ENCODE assay signal across 8 cellular contexts in genomic region chr15:99703603-99704443, GRCh38. TPM values are rescaled to one million over a fixed set of nuclear protein-coding genes. Genes with fewer than 3 reads are reported as not detected.
DNase-seq lines count a peak whose midpoint lies in the region; ATAC-seq and TF ChIP-seq lines count a peak whose summit lies in the region.

No MANE protein-coding gene starts in this region.

- TF ChIP-seq CTCF in HL-60 (IDR thresholded peaks at IDR 0.05; ENCODE audit: insufficient read depth, low read length) (peak; percentile 16), epithelial cell of proximal tubule (conservative IDR thresholded peaks at IDR 0.05; ENCODE audit: low read depth, low read length) (peak; percentile 63)

- H3K27ac Mint-ChIP-seq in naive thymus-derived CD4-positive, alpha-beta T cell = peak overlapping the region in 7 of 9 donors; percentile 19 to 91 (median 64)

- H3K27me3 ChIP-seq in HL-60 (ENCODE audit: insufficient read depth, poor library complexity, severe bottlenecking) = no peaks in the 10 kb centered on the region
- H3K27me3 ChIP-seq in naive thymus-derived CD4-positive, alpha-beta T cell (ENCODE audit: control insufficient read depth in 2 of 2, insufficient read depth in 2 of 2, low read length in 2 of 2) = no peaks in the 10 kb centered on the region

- peak; percentile 45 for ATAC-seq in GM19452 (IDR thresholded peaks at IDR 0.05; ENCODE audit: unreplicated experiment)
- ATAC-seq in naive thymus-derived CD4-positive, alpha-beta T cell = peak; percentile 78

- DNase-seq in Daoy (ENCODE audit: low read depth) = peak; percentile 72
- DNase-seq in HL-60 (ENCODE audit: low read depth in 1 of 2, low spot score in 1 of 2) = peak; percentile 51 to 57
- peak; percentile 64 for DNase-seq in SKM-1 (lab: John Stamatoyannopoulos, UW; ENCODE audit: unreplicated experiment)
- peak; percentile 87 for DNase-seq in epithelial cell of proximal tubule (ENCODE audit: low read depth)
- peak in 5 of 9 donors; percentile 21 to 73 (median 34) for DNase-seq in naive thymus-derived CD4-positive, alpha-beta T cell
- DNase-seq in NCI-H524 treated with DMSO at 0.1 percent for 48 hours (lab: John Stamatoyannopoulos, UW) = no peak
- DNase-seq in activated CD8-positive, alpha-beta memory T cell treated with anti-CD3 and anti-CD28 coated beads, Interleukin-2, amount 50 U/mL, for 4 hours = no peak

- H3K36me3 Mint-ChIP-seq in naive thymus-derived CD4-positive, alpha-beta T cell = peaks cover 0 to 10% (median 5%) of the 10 kb centered on the region in 5 donors

- H3K4me3 ChIP-seq in HL-60 (replicated peaks; ENCODE audit: insufficient read depth, low read length) = no peak overlapping the region
- H3K4me3 ChIP-seq in epithelial cell of proximal tubule (ENCODE audit: low read depth, low read length) = no peak overlapping the region
- no peak overlapping the region for H3K4me3 ChIP-seq in naive thymus-derived CD4-positive, alpha-beta T cell (ENCODE audit: low read length)

- no peaks in the 10 kb centered on the region for H3K36me3 ChIP-seq in naive thymus-derived CD4-positive, alpha-beta T cell (ENCODE audit: control insufficient read depth in 2 of 3, insufficient read depth in 3 of 3, low read length in 3 of 3)

- intact Hi-C loops in naive thymus-derived CD4-positive, alpha-beta T cell (cut with micrococcal nuclease) = loop anchor here (1.0 to 10.0 kb wide), 14 partner anchors 29 to 604 kb away; partner anchors contain the start of genes LYSMD4 (in 1 of the 2), MEF2A (in 1 of the 2) and SYNM (in 1 of the 2)

- H3K4me1 ChIP-seq in naive thymus-derived CD4-positive, alpha-beta T cell (ENCODE audit: control insufficient read depth in 2 of 2, insufficient read depth in 2 of 2, low read length in 2 of 2) = peaks cover 0 to 42% of the 10 kb centered on the region in 2 donors

- H3K27me3 Mint-ChIP-seq in naive thymus-derived CD4-positive, alpha-beta T cell = no peaks in the 10 kb centered on the region

- H3K27ac ChIP-seq in HL-60 (replicated peaks) = no peak overlapping the region
- H3K27ac ChIP-seq in naive thymus-derived CD4-positive, alpha-beta T cell (ENCODE audit: low read depth, low read length) = peak overlapping the region; percentile 56

- H3K9me3 Mint-ChIP-seq in naive thymus-derived CD4-positive, alpha-beta T cell = no peaks in the 10 kb centered on the region

- POLR2A ChIA-PET in naive thymus-derived CD4-positive, alpha-beta T cell (lab: Charles Lee) = interaction anchor here (0.6 to 2.0 kb wide), 15 partner anchors 9 to 453 kb away, joined by 3 to 13 read pairs (median 4); partner anchors contain the start of genes LRRC28, LYSMD4 and MEF2A

- CTCF ChIA-PET in naive thymus-derived CD4-positive, alpha-beta T cell (lab: Charles Lee) = interaction anchor here (0.6 to 2.7 kb wide), 53 partner anchors 14 to 893 kb away, joined by 3 to 51 read pairs (median 4); partner anchors contain the start of gene LYSMD4

- H3K4me3 Mint-ChIP-seq in naive thymus-derived CD4-positive, alpha-beta T cell = peak overlapping the region in 3 of 10 donors; percentile 6 to 15 (median 14)

- H3K4me1 Mint-ChIP-seq in naive thymus-derived CD4-positive, alpha-beta T cell = peaks cover 20 to 64% (median 48%) of the 10 kb centered on the region in 7 donors

- no peaks in the 10 kb centered on the region for H3K9me3 ChIP-seq in naive thymus-derived CD4-positive, alpha-beta T cell (ENCODE audit: control insufficient read depth in 2 of 3, low read length in 3 of 3)

RNA-seq across cellular contexts. Expression of gene LYSMD4, which starts 29.4 kb away (rescaled TPM):
- 2.5 and 3.6 TPM in 2 replicates for total RNA-seq in Daoy (2014; rRNA removed; shearing (Covaris generic))
- total RNA-seq in epithelial cell of proximal tubule = 4.3 and 10.3 TPM in 2 replicates
- 10 to 100 TPM in 4 of 5 experiments, 1 to 10 TPM in 1; 7.9 to 22.4 (median 15.4) TPM for total RNA-seq in naive thymus-derived CD4-positive, alpha-beta T cell
- polyA plus RNA-seq in naive thymus-derived CD4-positive, alpha-beta T cell = 1 to 10 TPM; 8.3 to 8.8 TPM

Comparison
In these comparisons a context has a peak if more than half of its experiments do, and no peak if none do; other contexts are left out.
1. DNase-seq: peak in Daoy (single experiment), HL-60 (2 of 2), SKM-1 (single experiment), epithelial cell of proximal tubule (single experiment) and naive thymus-derived CD4-positive, alpha-beta T cell (5 of 9); none in NCI-H524 treated with DMSO at 0.1 percent for 48 hours (single experiment) and activated CD8-positive, alpha-beta memory T cell treated with anti-CD3 and anti-CD28 coated beads, Interleukin-2, amount 50 U/mL, for 4 hours (single experiment).